14 cellular contexts compared by ENCODE assay signal in genomic region chr2:171479154-171479814, GRCh38. TPM values are rescaled to one million over a fixed set of nuclear protein-coding genes. Genes with fewer than 3 reads are reported as not detected.
DNase-seq lines count a peak whose midpoint lies in the region; ATAC-seq and TF ChIP-seq lines count a peak whose summit lies in the region.
"Had no signal": no experiment of that assay in that cellular context is flagged by ENCODE, and none has a peak within 500 bp of the region (broad histone marks: within the 10 kb centered on the region; RNA-seq: fewer than 3 reads in every experiment).

No MANE protein-coding gene starts in this region.

- no peak overlapping the region for H3K27ac ChIP-seq in lower lobe of right lung
- H3K27ac ChIP-seq: sigmoid colon had no signal

- no peaks in the 10 kb centered on the region for H3K9me3 ChIP-seq in lower lobe of right lung
- H3K9me3 ChIP-seq: Caco-2, sigmoid colon had no signal

- DNase-seq in GM12864 (ENCODE audit: low read depth) (peak; percentile 49), astrocyte of the hippocampus (ENCODE audit: low read depth, low spot score) (peak; percentile 72), lower lobe of right lung (no peak), NK-92 (lab: John Stamatoyannopoulos, UW; ENCODE audit: unreplicated experiment) (no peak), SIG-M5 (lab: John Stamatoyannopoulos, UW) (no peak)
- DNase-seq: Caco-2, GF-D8, Karpas-422, NCI-H1417, occipital lobe, sigmoid colon had no signal

- TF ChIP-seq CTCF in GM12864 (IDR thresholded peaks at IDR 0.05; ENCODE audit: low read depth, low read length, missing control alignments), result no peak
- no peak for TF ChIP-seq CTCF in lower lobe of right lung (IDR thresholded peaks at IDR 0.05)

- H3K4me3 ChIP-seq in GM12864 (ENCODE audit: low read depth, low read length) (no peak overlapping the region; the same call in 1 of the 2 replicates), lower lobe of right lung (no peak overlapping the region)
- H3K4me3 ChIP-seq: sigmoid colon had no signal

- peak; percentile 61 for ATAC-seq in GM19455 (IDR thresholded peaks at IDR 0.05; ENCODE audit: unreplicated experiment)
- peak; percentile 53 for ATAC-seq in HG03159 (IDR thresholded peaks at IDR 0.05; ENCODE audit: unreplicated experiment)
- no peak for ATAC-seq in lower lobe of right lung
- no peak for ATAC-seq in HG02970 (IDR thresholded peaks at IDR 0.05; ENCODE audit: low FRiP score, unreplicated experiment)

- intact Hi-C loops in lower lobe of right lung (cut with DNase I), result no loop called here

- H3K27me3 ChIP-seq in lower lobe of right lung (ENCODE audit: low read depth), result no peaks in the 10 kb centered on the region
- H3K27me3 ChIP-seq: sigmoid colon had no signal

- no peaks in the 10 kb centered on the region for H3K4me1 ChIP-seq in lower lobe of right lung

- H3K36me3 ChIP-seq in lower lobe of right lung, result peaks cover 50% of the 10 kb centered on the region

RNA-seq across cellular contexts. Expression of gene CYBRD1, which starts 43.0 kb away (rescaled TPM):
- 262 TPM for total RNA-seq in lower lobe of right lung

RNA-seq across cellular contexts. Expression of gene DCAF17, which starts 45.3 kb away (rescaled TPM):
- 15.6 TPM for total RNA-seq in lower lobe of right lung

RNA-seq across cellular contexts. Expression of gene METTL8, which starts 45.5 kb away (rescaled TPM):
- 12.9 TPM for total RNA-seq in lower lobe of right lung

Comparison
In these comparisons a context has a peak if more than half of its experiments do, and no peak if none do; other contexts are left out.
1. DNase-seq: peak in GM12864 (single experiment) and astrocyte of the hippocampus (single experiment); none in lower lobe of right lung (single experiment), NK-92 (single experiment) and SIG-M5 (single experiment).
2. ATAC-seq: peak in GM19455 (single experiment) and HG03159 (single experiment); none in lower lobe of right lung (0 of 2) and HG02970 (single experiment).